In genomic region chr7:100352230-100352781, GRCh38 we compare ENCODE assay signal across 1 cellular context.
TF ChIP-seq lines count a peak whose summit lies in the region.

No MANE protein-coding gene starts in this region.

TF ChIP-seq in HepG2, 621 proteins besides CTCF, POLR2A, EP300 and RAD21:
- TF ChIP-seq AGO2 (optimal IDR thresholded peaks at IDR 0.05; ENCODE audit: low read depth, low read length): peak; percentile 41
